Comparison of ENCODE assay signal across 25 cellular contexts in the genomic region with DNA sequence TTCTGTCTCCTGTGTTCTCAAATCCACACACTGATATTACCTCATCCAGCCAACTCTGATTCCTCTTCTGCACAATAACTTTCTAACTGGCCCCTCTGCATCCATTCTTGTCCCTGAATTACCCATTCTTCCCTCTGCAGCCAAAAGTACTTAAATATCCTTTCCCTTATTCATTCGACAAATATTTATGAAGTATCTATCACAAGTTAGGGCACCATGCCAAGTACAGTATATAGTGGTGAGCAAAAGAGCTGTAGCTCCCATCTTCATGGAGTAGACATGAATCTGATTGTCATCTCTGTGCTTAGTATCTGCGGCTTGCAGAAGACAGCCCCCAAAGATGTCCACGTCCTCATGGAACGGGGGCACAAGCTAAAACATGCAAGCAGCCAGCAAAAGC.
DNase-seq lines count a peak whose midpoint lies in the region; ATAC-seq and TF ChIP-seq lines count a peak whose summit lies in the region.
"Had no signal": no experiment of that assay in that cellular context is flagged by ENCODE, and none has a peak within 500 bp of the region (broad histone marks: within the 10 kb centered on the region; RNA-seq: fewer than 3 reads in every experiment).

No MANE protein-coding gene starts in this region.

- WGBS in GM23248 (ENCODE audit: low coverage in 1 of 2, low lambda C conversion rate in 2 of 2, missing lambda C conversion rate in 2 of 2), 2 experiments, result 83 to 84% methylated on average over 4 of the region's 4 CpGs

- H3K9me2 ChIP-seq in GM23248 (ENCODE audit: insufficient read depth), result no peaks in the 10 kb centered on the region

- no peaks in the 10 kb centered on the region for H3K27me3 ChIP-seq in GM23248 (replicated peaks; ENCODE audit: insufficient read depth)
- H3K27me3 ChIP-seq in RWPE2 (ENCODE audit: insufficient read depth, poor library complexity, severe bottlenecking), result no peaks in the 10 kb centered on the region
- no peaks in the 10 kb centered on the region for H3K27me3 ChIP-seq in effector memory CD4-positive, alpha-beta T cell (replicated peaks; ENCODE audit: control insufficient read depth, insufficient read depth, low read length, poor library complexity, severe bottlenecking)
- H3K27me3 ChIP-seq: BLaER1 treated with 17β-estradiol and CSF1 and Interleukin-3, amounts not matched to agents 10 nM and 100 nM; pancreas; transverse colon had no signal

- DNase-seq in AG10803 (ENCODE audit: low read depth), result peak; percentile 13
- DNase-seq in GM23248, result peak; percentile 35
- DNase-seq in RWPE2 (ENCODE audit: low spot score), result no peak
- DNase-seq in glomerular visceral epithelial cell (ENCODE audit: extremely low spot score), result peak; percentile 12
- no peak for DNase-seq in middle frontal gyrus (ENCODE audit: extremely low spot score, low spot score)
- no peak for DNase-seq in retina
- DNase-seq in effector memory CD4-positive, alpha-beta T cell, result no peak
- DNase-seq: activated CD4-positive, alpha-beta T cell treated with anti-CD3 and anti-CD28 coated beads for 36 hours; activated CD8-positive, alpha-beta T cell treated with anti-CD3 and anti-CD28 coated beads, Interleukin-2, amount 10 ng/mL, durations not matched to agents 7 days and 5 days; activated effector memory CD4-positive, alpha-beta T cell treated with Interleukin-2 at 50 U/mL for 16 hours; aorta; central memory CD4-positive, alpha-beta T cell; dermis blood vessel endothelial cell; DMS79 treated with DMSO at 0.1 percent for 48 hours; kidney glomerular epithelial cell; NCI-H1092 treated with DMSO at 0.1 percent for 48 hours; NCI-H187 treated with DMSO at 0.1 percent for 48 hours; NCI-H446 treated with DMSO at 0.1 percent for 48 hours; NCI-H82; pancreas; stimulated activated CD4-positive, alpha-beta T cell treated with anti-CD3 and anti-CD28 coated beads, Interleukin-2, amount 100 ng/mL, for 48 hours; transverse colon had no signal

- H3K9ac ChIP-seq in GM23248, result no peak overlapping the region
- H3K9ac ChIP-seq: BLaER1 treated with 17β-estradiol and CSF1 and Interleukin-3, amounts not matched to agents 10 nM and 100 nM had no signal

- H3K36me3 ChIP-seq in GM23248 (ENCODE audit: low read depth), result no peaks in the 10 kb centered on the region
- no peaks in the 10 kb centered on the region for H3K36me3 ChIP-seq in RWPE2 (ENCODE audit: low read depth)
- no peaks in the 10 kb centered on the region for H3K36me3 ChIP-seq in effector memory CD4-positive, alpha-beta T cell (ENCODE audit: control insufficient read depth, insufficient read depth, low read length)
- H3K36me3 ChIP-seq: pancreas, transverse colon had no signal

- no peaks in the 10 kb centered on the region for H3K9me3 ChIP-seq in GM23248 (ENCODE audit: low read depth)
- peaks cover 4% of the 10 kb centered on the region for H3K9me3 ChIP-seq in RWPE2 (ENCODE audit: severe bottlenecking)
- no peaks in the 10 kb centered on the region for H3K9me3 ChIP-seq in effector memory CD4-positive, alpha-beta T cell (ENCODE audit: control insufficient read depth, low read length)
- H3K9me3 ChIP-seq: pancreas had no signal

- no peak overlapping the region for H3K4me2 ChIP-seq in GM23248 (ENCODE audit: unreplicated experiment)
- H3K4me2 ChIP-seq: BLaER1 treated with 17β-estradiol and CSF1 and Interleukin-3, amounts not matched to agents 10 nM and 100 nM had no signal

- peaks cover 8% of the 10 kb centered on the region for H3F3A ChIP-seq in GM23248 (ENCODE audit: insufficient read depth)

- H3K79me2 ChIP-seq in GM23248 (ENCODE audit: insufficient read depth), result no peaks in the 10 kb centered on the region

- TF ChIP-seq CTCF in AG10803 (conservative IDR thresholded peaks at IDR 0.05; ENCODE audit: low read length) (no peak), RWPE2 (IDR thresholded peaks at IDR 0.05; ENCODE audit: poor library complexity, severe bottlenecking) (no peak)

- ATAC-seq in RWPE2 (ENCODE audit: low read depth), result peak; percentile 40; the same call in 1 of the 3 replicates
- ATAC-seq: activated CD4-positive, alpha-beta T cell treated with anti-CD3 and anti-CD28 coated beads for 36 hours; activated CD8-positive, alpha-beta T cell treated with anti-CD3 and anti-CD28 coated beads, Interleukin-2, amount 10 ng/mL, durations not matched to agents 7 days and 5 days; pancreas; Right ventricle myocardium inferior had no signal

- H3K27ac ChIP-seq in GM23248 (no peak overlapping the region), RWPE2 (ENCODE audit: poor library complexity, severe bottlenecking) (peak overlapping the region; percentile 78)
- no peak overlapping the region for H3K27ac ChIP-seq in effector memory CD4-positive, alpha-beta T cell (ENCODE audit: insufficient read depth, low read length, poor library complexity, severe bottlenecking)
- H3K27ac ChIP-seq: BLaER1 treated with 17β-estradiol and CSF1 and Interleukin-3, amounts not matched to agents 10 nM and 100 nM; pancreas; transverse colon had no signal

- H3K4me3 ChIP-seq in AG10803 (ENCODE audit: low read length) (no peak overlapping the region), GM23248 (no peak overlapping the region), RWPE2 (ENCODE audit: severe bottlenecking) (no peak overlapping the region)
- H3K4me3 ChIP-seq in effector memory CD4-positive, alpha-beta T cell (ENCODE audit: insufficient read depth, low read depth, low read length, poor library complexity, severe bottlenecking), result no peak overlapping the region
- H3K4me3 ChIP-seq: BLaER1 treated with 17β-estradiol and CSF1 and Interleukin-3, amounts not matched to agents 10 nM and 100 nM; lung; pancreas; transverse colon had no signal

- no peak overlapping the region for H2AFZ ChIP-seq in GM23248

- H3K4me1 ChIP-seq in GM23248 (ENCODE audit: insufficient read depth) (peaks cover 8% of the 10 kb centered on the region), RWPE2 (ENCODE audit: insufficient read depth, poor library complexity, severe bottlenecking) (peaks cover 41% of the 10 kb centered on the region)
- no peaks in the 10 kb centered on the region for H3K4me1 ChIP-seq in effector memory CD4-positive, alpha-beta T cell (ENCODE audit: control insufficient read depth, insufficient read depth, low read length, poor library complexity, severe bottlenecking)
- H3K4me1 ChIP-seq: transverse colon had no signal

- no peaks in the 10 kb centered on the region for H4K20me1 ChIP-seq in GM23248 (ENCODE audit: insufficient read depth)
- H4K20me1 ChIP-seq: BLaER1 treated with 17β-estradiol and CSF1 and Interleukin-3, amounts not matched to agents 10 nM and 100 nM had no signal

- in situ Hi-C loops in GM23248 (cut with MboI), result no loop called here

Comparison
In these comparisons a context has a peak if more than half of its experiments do, and no peak if none do; other contexts are left out.
1. DNase-seq: peak in AG10803 (single experiment), GM23248 (single experiment) and glomerular visceral epithelial cell (single experiment); none in RWPE2 (single experiment), middle frontal gyrus (single experiment), retina (single experiment) and effector memory CD4-positive, alpha-beta T cell (0 of 3).